In the genomic region with DNA sequence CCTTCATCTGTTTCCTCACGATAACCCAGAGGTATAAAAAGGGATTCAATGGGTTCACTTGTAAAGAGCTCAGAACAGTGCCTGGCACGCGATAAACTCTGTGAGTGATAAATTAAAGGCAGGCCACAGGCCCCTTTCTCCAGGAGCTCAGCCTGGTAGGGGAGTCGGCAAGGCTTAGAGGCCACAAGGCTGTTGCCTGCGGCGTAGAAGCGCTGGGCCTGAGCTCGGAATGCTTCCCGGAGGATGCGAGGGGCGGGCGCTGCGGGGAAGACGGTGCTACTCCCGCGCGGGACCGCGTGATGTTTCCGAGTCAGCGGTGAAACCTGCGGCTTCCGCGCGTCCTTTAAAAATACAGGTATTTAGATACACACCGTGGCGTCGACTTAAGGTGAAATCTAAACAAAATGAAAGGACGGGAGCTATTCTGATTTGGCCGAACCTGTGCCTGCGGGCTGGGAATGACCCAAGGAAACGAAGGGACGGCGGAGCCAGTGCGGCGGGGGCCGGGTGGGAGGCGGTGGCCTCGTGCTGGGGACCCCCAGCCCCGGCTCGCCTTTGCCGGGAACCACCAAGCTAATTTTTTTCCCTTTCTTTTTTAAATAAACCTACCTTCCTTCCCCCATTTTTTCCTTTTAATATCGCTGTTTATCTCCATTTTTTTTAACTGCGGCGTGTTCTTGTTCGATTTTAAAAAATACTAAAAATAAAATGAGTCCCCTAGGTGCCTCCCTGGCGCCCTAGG, we compare ENCODE assay signal across 13 cellular contexts. TPM values are rescaled to one million over a fixed set of nuclear protein-coding genes. Genes with fewer than 3 reads are reported as not detected.
DNase-seq lines count a peak whose midpoint lies in the region; ATAC-seq lines count a peak whose summit lies in the region.
"Had no signal": no experiment of that assay in that cellular context is flagged by ENCODE, and none has a peak within 500 bp of the region (broad histone marks: within the 10 kb centered on the region; RNA-seq: fewer than 3 reads in every experiment).

No MANE protein-coding gene starts in this region.

- peaks cover 75% of the 10 kb centered on the region for H3K27me3 Mint-ChIP-seq in T-helper 1 cell treated with Interleukin-12 subunit alpha and Interleukin-12 subunit beta and Interleukin-4 antibody, amounts not matched to agents 30 μg/mL and 1 μg/mL, for 36 hours (ENCODE audit: low read depth)
- peaks cover 77% of the 10 kb centered on the region for H3K27me3 Mint-ChIP-seq in activated naive CD8-positive, alpha-beta T cell treated with anti-CD3 and anti-CD28 coated beads, Interleukin-2, amount 50 U/mL, for 24 hours
- H3K27me3 Mint-ChIP-seq in stimulated activated naive B cell treated with anti-CD40 and anti-IgM and Interleukin-4, amounts not matched to agents 10 μg/mL and 1 μg/mL and 100 μg/mL, for 72 hours = peaks cover 78 to 89% of the 10 kb centered on the region in 2 donors

- H3K4me3 Mint-ChIP-seq in T-helper 1 cell treated with Interleukin-12 subunit alpha and Interleukin-12 subunit beta and Interleukin-4 antibody, amounts not matched to agents 30 μg/mL and 1 μg/mL, for 36 hours = peak overlapping the region; percentile 21
- H3K4me3 Mint-ChIP-seq in activated naive CD8-positive, alpha-beta T cell treated with anti-CD3 and anti-CD28 coated beads, Interleukin-2, amount 50 U/mL, for 24 hours = peak overlapping the region; percentile 49
- peak overlapping the region; percentile 48 to 78 for H3K4me3 Mint-ChIP-seq in stimulated activated naive B cell treated with anti-CD40 and anti-IgM and Interleukin-4, amounts not matched to agents 10 μg/mL and 1 μg/mL and 100 μg/mL, for 72 hours

- ATAC-seq in activated naive CD8-positive, alpha-beta T cell treated with anti-CD3 and anti-CD28 coated beads, Interleukin-2, amount 50 U/mL, for 24 hours = no peak
- no peak for ATAC-seq in left lobe of liver
- ATAC-seq in stimulated activated naive B cell treated with anti-CD40 and anti-IgM and Interleukin-4, amounts not matched to agents 10 μg/mL and 1 μg/mL and 100 μg/mL, for 72 hours (replicated peaks) = no peak

- DNase-seq in T-helper 1 cell (no peak), left lobe of liver (ENCODE audit: low spot score) (peak; percentile 26), H4 (ENCODE audit: low spot score) (no peak), HuH-7.5 (ENCODE audit: low spot score) (no peak), cerebellar cortex (ENCODE audit: low spot score) (no peak)
- DNase-seq in activated naive CD8-positive, alpha-beta T cell treated with anti-CD3 and anti-CD28 coated beads, Interleukin-2, amount 50 U/mL, for 24 hours = no peak
- DNase-seq in stimulated activated naive B cell treated with anti-CD40 and anti-IgM and Interleukin-4, amounts not matched to agents 10 μg/mL and 1 μg/mL and 100 μg/mL, for 72 hours = no peak
- DNase-seq: activated gamma-delta T cell; KBM-7; RPMI8226; stimulated activated CD4-positive, alpha-beta T cell treated with anti-CD3 and anti-CD28 coated beads, Interleukin-4, amount 100 ng/mL, for 24 hours had no signal

- H3K9me3 Mint-ChIP-seq in T-helper 1 cell treated with Interleukin-12 subunit alpha and Interleukin-12 subunit beta and Interleukin-4 antibody, amounts not matched to agents 30 μg/mL and 1 μg/mL, for 36 hours = no peaks in the 10 kb centered on the region
- no peaks in the 10 kb centered on the region for H3K9me3 Mint-ChIP-seq in activated naive CD8-positive, alpha-beta T cell treated with anti-CD3 and anti-CD28 coated beads, Interleukin-2, amount 50 U/mL, for 24 hours
- peaks cover 0 to 7% of the 10 kb centered on the region in 2 donors for H3K9me3 Mint-ChIP-seq in stimulated activated naive B cell treated with anti-CD40 and anti-IgM and Interleukin-4, amounts not matched to agents 10 μg/mL and 1 μg/mL and 100 μg/mL, for 72 hours

- H3K4me1 Mint-ChIP-seq in T-helper 1 cell treated with Interleukin-12 subunit alpha and Interleukin-12 subunit beta and Interleukin-4 antibody, amounts not matched to agents 30 μg/mL and 1 μg/mL, for 36 hours (ENCODE audit: low read depth) = peaks cover 10% of the 10 kb centered on the region
- H3K4me1 Mint-ChIP-seq in activated naive CD8-positive, alpha-beta T cell treated with anti-CD3 and anti-CD28 coated beads, Interleukin-2, amount 50 U/mL, for 24 hours = peaks cover 22% of the 10 kb centered on the region
- peaks cover 19 to 32% of the 10 kb centered on the region in 2 donors for H3K4me1 Mint-ChIP-seq in stimulated activated naive B cell treated with anti-CD40 and anti-IgM and Interleukin-4, amounts not matched to agents 10 μg/mL and 1 μg/mL and 100 μg/mL, for 72 hours

- H3K27ac Mint-ChIP-seq in T-helper 1 cell treated with Interleukin-12 subunit alpha and Interleukin-12 subunit beta and Interleukin-4 antibody, amounts not matched to agents 30 μg/mL and 1 μg/mL, for 36 hours = peak overlapping the region; percentile 62
- peak overlapping the region; percentile 67 for H3K27ac Mint-ChIP-seq in activated naive CD8-positive, alpha-beta T cell treated with anti-CD3 and anti-CD28 coated beads, Interleukin-2, amount 50 U/mL, for 24 hours
- peak overlapping the region; percentile 78 for H3K27ac Mint-ChIP-seq in stimulated activated naive B cell treated with anti-CD40 and anti-IgM and Interleukin-4, amounts not matched to agents 10 μg/mL and 1 μg/mL and 100 μg/mL, for 72 hours

- peaks cover 1% of the 10 kb centered on the region for H3K36me3 Mint-ChIP-seq in T-helper 1 cell treated with Interleukin-12 subunit alpha and Interleukin-12 subunit beta and Interleukin-4 antibody, amounts not matched to agents 30 μg/mL and 1 μg/mL, for 36 hours (ENCODE audit: low read depth)
- H3K36me3 Mint-ChIP-seq in activated naive CD8-positive, alpha-beta T cell treated with anti-CD3 and anti-CD28 coated beads, Interleukin-2, amount 50 U/mL, for 24 hours (ENCODE audit: low read depth) = no peaks in the 10 kb centered on the region
- peaks cover 3 to 4% of the 10 kb centered on the region in 2 donors for H3K36me3 Mint-ChIP-seq in stimulated activated naive B cell treated with anti-CD40 and anti-IgM and Interleukin-4, amounts not matched to agents 10 μg/mL and 1 μg/mL and 100 μg/mL, for 72 hours

RNA-seq across cellular contexts. Expression of gene NKX2-5, which starts 6.2 kb away (rescaled TPM):
- not detected for total RNA-seq in left lobe of liver
- total RNA-seq in H4 (2014; rRNA removed; shearing (Covaris generic)) = 0.41 TPM in 1 of 2 replicates, not detected in the other
- total RNA-seq: tibial nerve had no signal
